Comparison of ENCODE assay signal across 10 cellular contexts in the genomic region with DNA sequence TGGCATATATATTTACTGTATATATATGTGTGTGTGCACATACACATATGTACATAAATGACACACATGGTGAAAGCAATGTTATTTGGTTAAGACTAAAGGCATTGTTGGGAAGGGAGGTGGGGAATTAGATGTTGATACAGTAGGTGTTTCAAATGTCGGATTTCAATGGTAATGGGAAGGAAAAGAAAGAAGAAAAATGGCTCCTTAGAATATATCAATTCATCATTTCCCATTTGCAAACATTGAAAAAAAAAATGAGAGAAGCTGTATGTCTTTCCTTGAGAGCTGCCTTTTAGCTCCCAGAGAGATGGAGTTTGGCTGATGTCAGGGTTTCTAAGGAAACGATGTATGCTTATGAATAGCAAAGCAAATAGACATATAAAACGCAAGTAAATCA. TPM values are rescaled to one million over a fixed set of nuclear protein-coding genes. Genes with fewer than 3 reads are reported as not detected.
DNase-seq lines count a peak whose midpoint lies in the region; ATAC-seq and TF ChIP-seq lines count a peak whose summit lies in the region.
"Had no signal": no experiment of that assay in that cellular context is flagged by ENCODE, and none has a peak within 500 bp of the region (broad histone marks: within the 10 kb centered on the region; RNA-seq: fewer than 3 reads in every experiment).

No MANE protein-coding gene starts in this region.

- H2AFZ ChIP-seq in ACC112 (ENCODE audit: low read length, unreplicated experiment), result no peak overlapping the region
- H2AFZ ChIP-seq in GM23248, result no peak overlapping the region

- in situ Hi-C loops in GM23248 (cut with MboI), result no loop called here

- WGBS in GM23248 (ENCODE audit: low coverage in 1 of 2, low lambda C conversion rate in 2 of 2, missing lambda C conversion rate in 2 of 2), 2 experiments, result 96 to 98% methylated on average over 3 of the region's 3 CpGs

- TF ChIP-seq CTCF in RWPE2 (IDR thresholded peaks at IDR 0.05; ENCODE audit: poor library complexity, severe bottlenecking), result no peak
- TF ChIP-seq CTCF in left lung (IDR thresholded peaks at IDR 0.05), result no peak

- no peaks in the 10 kb centered on the region for H3K9me2 ChIP-seq in GM23248 (ENCODE audit: insufficient read depth)

- H3K9ac ChIP-seq in GM23248, result peak overlapping the region; percentile 34; the same call in 1 of the 2 replicates

- H3K79me2 ChIP-seq in ACC112 (ENCODE audit: control insufficient read depth, insufficient read depth, low read length, unreplicated experiment) (no peaks in the 10 kb centered on the region), GM23248 (ENCODE audit: insufficient read depth) (no peaks in the 10 kb centered on the region)

- ATAC-seq in RWPE2 (ENCODE audit: low read depth) (no peak), left lung (peak; percentile 41), HG02763 (IDR thresholded peaks at IDR 0.05; ENCODE audit: unreplicated experiment) (no peak), HG02610 (IDR thresholded peaks at IDR 0.05; ENCODE audit: unreplicated experiment) (no peak)
- ATAC-seq: Panc1 had no signal

- no peaks in the 10 kb centered on the region for H4K20me1 ChIP-seq in GM23248 (ENCODE audit: insufficient read depth)

- DNase-seq in GM23248 (no peak), RWPE2 (ENCODE audit: low spot score) (no peak), left lung (no peak), dedifferentiated amniotic fluid mesenchymal stem cell (ENCODE audit: extremely low spot score) (no peak)
- DNase-seq: CD8-positive, alpha-beta memory T cell; NCI-H69 had no signal

- intact Hi-C loops in left lung (cut with DNase I), result loop anchor here in 1 of 2 donors (10.0 kb wide), 1 partner anchor 227 kb away; no protein-coding TSS in a partner anchor

- H3K4me2 ChIP-seq in GM23248 (ENCODE audit: unreplicated experiment), result peak overlapping the region; percentile 73

- H3K4me1 ChIP-seq in ACC112 (ENCODE audit: control insufficient read depth, insufficient read depth, low read length, unreplicated experiment) (peaks cover 19% of the 10 kb centered on the region), GM23248 (ENCODE audit: insufficient read depth) (peaks cover 15% of the 10 kb centered on the region), RWPE2 (ENCODE audit: insufficient read depth, poor library complexity, severe bottlenecking) (peaks cover 31% of the 10 kb centered on the region), left lung (peaks cover 7 to 25% of the 10 kb centered on the region in 2 donors)

- H3K27me3 ChIP-seq in ACC112 (ENCODE audit: insufficient read depth, low read length) (no peaks in the 10 kb centered on the region), GM23248 (replicated peaks; ENCODE audit: insufficient read depth) (no peaks in the 10 kb centered on the region), RWPE2 (ENCODE audit: insufficient read depth, poor library complexity, severe bottlenecking) (no peaks in the 10 kb centered on the region), left lung (peaks cover 0 to 83% of the 10 kb centered on the region in 2 donors)

- H3K27ac ChIP-seq in ACC112 (ENCODE audit: low read depth, low read length), result peak overlapping the region; percentile 74
- H3K27ac ChIP-seq in GM23248, result peak overlapping the region; percentile 40
- H3K27ac ChIP-seq in RWPE2 (ENCODE audit: poor library complexity, severe bottlenecking), result peak overlapping the region; percentile 79
- no peak overlapping the region for H3K27ac ChIP-seq in left lung

- peaks cover 14% of the 10 kb centered on the region; the same call in 1 of the 2 replicates for H3F3A ChIP-seq in GM23248 (ENCODE audit: insufficient read depth)

- H3K4me3 ChIP-seq in ACC112 (ENCODE audit: low read depth, low read length), result no peak overlapping the region
- no peak overlapping the region for H3K4me3 ChIP-seq in GM23248
- no peak overlapping the region for H3K4me3 ChIP-seq in RWPE2 (ENCODE audit: severe bottlenecking)
- H3K4me3 ChIP-seq in left lung, result no peak overlapping the region

- H3K9me3 ChIP-seq in GM23248 (ENCODE audit: low read depth) (no peaks in the 10 kb centered on the region), RWPE2 (ENCODE audit: severe bottlenecking) (no peaks in the 10 kb centered on the region), left lung (no peaks in the 10 kb centered on the region)

- no peaks in the 10 kb centered on the region for H3K36me3 ChIP-seq in ACC112 (ENCODE audit: insufficient read depth, low read length)
- no peaks in the 10 kb centered on the region for H3K36me3 ChIP-seq in GM23248 (ENCODE audit: low read depth)
- no peaks in the 10 kb centered on the region for H3K36me3 ChIP-seq in RWPE2 (ENCODE audit: low read depth)
- no peaks in the 10 kb centered on the region for H3K36me3 ChIP-seq in left lung

RNA-seq across cellular contexts. Expression of a gene that starts 33.4 kb away (rescaled TPM):
- 108 and 109 TPM in 2 replicates for total RNA-seq in GM23248 (2014; rRNA removed; shearing (Covaris generic))
- polyA plus RNA-seq in GM23248 (2016; fragmentation: Nextera tagmentation; extraction: Ambion mirVana), result 211 and 216 TPM in 2 replicates
- total RNA-seq in left lung, result 100 to 1,000 TPM; 117 to 131 TPM

Comparison
In these comparisons a context has a peak if more than half of its experiments do, and no peak if none do; other contexts are left out.
1. H3K27ac ChIP-seq: peak in ACC112 (single experiment), GM23248 (single experiment) and RWPE2 (single experiment); none in left lung (0 of 2).